ENCODE assay signal across 17 cellular contexts in genomic region chr11:33670250-33671011, GRCh38. TPM values are rescaled to one million over a fixed set of nuclear protein-coding genes. Genes with fewer than 3 reads are reported as not detected.
DNase-seq lines count a peak whose midpoint lies in the region; ATAC-seq and TF ChIP-seq lines count a peak whose summit lies in the region.
"Had no signal": no experiment of that assay in that cellular context is flagged by ENCODE, and none has a peak within 500 bp of the region (broad histone marks: within the 10 kb centered on the region; RNA-seq: fewer than 3 reads in every experiment).

No MANE protein-coding gene starts in this region.

- no peaks in the 10 kb centered on the region for H3F3A ChIP-seq in smooth muscle cell (ENCODE audit: low read depth)

- H3K4me3 ChIP-seq in RWPE2 (ENCODE audit: severe bottlenecking) (no peak overlapping the region), esophagus (ENCODE audit: low read depth in 1 of 2, low read length in 2 of 2) (no peak overlapping the region), smooth muscle cell (no peak overlapping the region), colonic mucosa (no peak overlapping the region)
- H3K4me3 ChIP-seq: left lung had no signal

- H3K9me3 ChIP-seq in RWPE2 (ENCODE audit: severe bottlenecking), result no peaks in the 10 kb centered on the region
- peaks cover 0 to 2% of the 10 kb centered on the region in 2 donors for H3K9me3 ChIP-seq in esophagus (ENCODE audit: control insufficient read depth in 2 of 2, insufficient read depth in 1 of 2, low read depth in 1 of 2, low read length in 1 of 2)
- no peaks in the 10 kb centered on the region for H3K9me3 ChIP-seq in smooth muscle cell (replicated peaks; ENCODE audit: low read depth)
- H3K9me3 ChIP-seq in colonic mucosa, result no peaks in the 10 kb centered on the region
- H3K9me3 ChIP-seq: left lung had no signal

- no peaks in the 10 kb centered on the region for H3K79me2 ChIP-seq in smooth muscle cell (ENCODE audit: low read depth)

- H3K36me3 Mint-ChIP-seq in activated T-cell treated with anti-CD3 and anti-CD28 coated beads, Interleukin-2, amount 50 U/mL, for 72 hours (ENCODE audit: insufficient read depth in 2 of 2), result no peaks in the 10 kb centered on the region
- H3K36me3 Mint-ChIP-seq: WTC11 had no signal

- no peaks in the 10 kb centered on the region for H3K36me3 ChIP-seq in RWPE2 (ENCODE audit: low read depth)
- peaks cover 0 to 2% of the 10 kb centered on the region in 2 donors for H3K36me3 ChIP-seq in esophagus (ENCODE audit: control insufficient read depth in 2 of 2, insufficient read depth in 2 of 2, low read length in 1 of 2)
- no peaks in the 10 kb centered on the region for H3K36me3 ChIP-seq in smooth muscle cell (ENCODE audit: low read depth)
- no peaks in the 10 kb centered on the region for H3K36me3 ChIP-seq in colonic mucosa
- H3K36me3 ChIP-seq: left lung had no signal

- H3K27me3 ChIP-seq in RWPE2 (ENCODE audit: insufficient read depth, poor library complexity, severe bottlenecking), result no peaks in the 10 kb centered on the region
- H3K27me3 ChIP-seq in esophagus (ENCODE audit: control insufficient read depth in 1 of 2, insufficient read depth in 2 of 2, low read length in 2 of 2), result no peaks in the 10 kb centered on the region
- no peaks in the 10 kb centered on the region for H3K27me3 ChIP-seq in smooth muscle cell (ENCODE audit: low read depth)
- no peaks in the 10 kb centered on the region for H3K27me3 ChIP-seq in colonic mucosa
- H3K27me3 ChIP-seq: left lung had no signal

- H3K4me1 Mint-ChIP-seq in activated T-cell treated with anti-CD3 and anti-CD28 coated beads, Interleukin-2, amount 50 U/mL, for 72 hours (ENCODE audit: low read depth), result peaks cover 15% of the 10 kb centered on the region

- no peak overlapping the region for H2AFZ ChIP-seq in smooth muscle cell (ENCODE audit: low read depth)

- no peaks in the 10 kb centered on the region for H4K20me1 ChIP-seq in smooth muscle cell (ENCODE audit: low read depth)

- H3K4me1 ChIP-seq in RWPE2 (ENCODE audit: insufficient read depth, poor library complexity, severe bottlenecking) (peaks cover 2% of the 10 kb centered on the region), esophagus (ENCODE audit: control insufficient read depth in 2 of 2, insufficient read depth in 2 of 2, low read length in 1 of 2) (peaks cover 3 to 16% of the 10 kb centered on the region in 2 donors), smooth muscle cell (ENCODE audit: low read depth) (no peaks in the 10 kb centered on the region), colonic mucosa (no peaks in the 10 kb centered on the region)
- H3K4me1 ChIP-seq: left lung had no signal

- peak; percentile 86 to 90 for ATAC-seq in activated T-cell treated with anti-CD3 and anti-CD28 coated beads, Interleukin-2, amount 50 U/mL, for 72 hours (replicated peaks in 1 of 2)
- ATAC-seq in RWPE2 (ENCODE audit: low read depth) (peak; percentile 55; the same call in 1 of the 3 replicates), HG02973 (IDR thresholded peaks at IDR 0.05; ENCODE audit: unreplicated experiment) (no peak), HG03342 (IDR thresholded peaks at IDR 0.05; ENCODE audit: unreplicated experiment) (no peak)
- ATAC-seq: left lung, WTC11 had no signal

- H3K27ac Mint-ChIP-seq in activated T-cell treated with anti-CD3 and anti-CD28 coated beads, Interleukin-2, amount 50 U/mL, for 72 hours, result no peak overlapping the region
- H3K27ac Mint-ChIP-seq: WTC11 had no signal

- TF ChIP-seq CTCF in RWPE2 (IDR thresholded peaks at IDR 0.05; ENCODE audit: poor library complexity, severe bottlenecking) (no peak), smooth muscle cell (IDR thresholded peaks at IDR 0.05; ENCODE audit: borderline replicate concordance, insufficient read depth, poor library complexity, severe bottlenecking) (no peak), colonic mucosa (IDR thresholded peaks at IDR 0.05) (no peak)

- no peak overlapping the region for H3K27ac ChIP-seq in RWPE2 (ENCODE audit: poor library complexity, severe bottlenecking)
- H3K27ac ChIP-seq in esophagus (ENCODE audit: low read depth in 2 of 2, low read length in 1 of 2), result peak overlapping the region; percentile 6 to 18
- H3K27ac ChIP-seq in smooth muscle cell (ENCODE audit: low read depth), result peak overlapping the region; percentile 65
- H3K27ac ChIP-seq in colonic mucosa, result no peak overlapping the region
- H3K27ac ChIP-seq: left lung had no signal

- intact Hi-C loops in colonic mucosa (cut with DNase I), result no loop called here

- DNase-seq in activated T-cell treated with anti-CD3 and anti-CD28 coated beads, Interleukin-2, amount 50 U/mL, for 72 hours, result peak; percentile 22 to 33
- DNase-seq in activated T-cell treated with anti-CD3 and anti-CD28 coated beads, Interleukin-2, amount 50 U/mL, for 1 hour, result no peak
- DNase-seq in RWPE2 (ENCODE audit: low spot score) (no peak), smooth muscle cell (lab: John Stamatoyannopoulos, UW; ENCODE audit: unreplicated experiment) (no peak), colonic mucosa (no peak)
- DNase-seq: activated gamma-delta T cell, cortex of kidney, DND-41, left lung, NCI-H446 treated with DMSO at 0.1 percent for 48 hours had no signal

- peak overlapping the region; percentile 31 for H3K4me2 ChIP-seq in smooth muscle cell

- no peak overlapping the region for H3K9ac ChIP-seq in smooth muscle cell (ENCODE audit: low read depth)
- H3K9ac ChIP-seq in colonic mucosa (ENCODE audit: low read depth in 2 of 2, low read length in 2 of 2), result no peak overlapping the region

- H3K4me3 Mint-ChIP-seq in activated T-cell treated with anti-CD3 and anti-CD28 coated beads, Interleukin-2, amount 50 U/mL, for 72 hours, result peak overlapping the region in 1 of 2 donors; percentile 52
- H3K4me3 Mint-ChIP-seq: WTC11 had no signal

- WGBS in esophagus, 2 donors, result 62 to 71% methylated on average over 5 of the region's 5 CpGs
- 38% methylated on average over 5 of the region's 5 CpGs for WGBS in smooth muscle cell (ENCODE audit: low lambda C conversion rate)

- peaks cover 26% of the 10 kb centered on the region for H3K27me3 Mint-ChIP-seq in activated T-cell treated with anti-CD3 and anti-CD28 coated beads, Interleukin-2, amount 50 U/mL, for 72 hours (ENCODE audit: low read depth)

- H3K9me3 Mint-ChIP-seq in activated T-cell treated with anti-CD3 and anti-CD28 coated beads, Interleukin-2, amount 50 U/mL, for 72 hours, result no peaks in the 10 kb centered on the region

RNA-seq across cellular contexts. Expression of gene C11orf91, which starts 30.2 kb away (rescaled TPM):
- total RNA-seq in activated T-cell treated with anti-CD3 and anti-CD28 coated beads, Interleukin-2, amount 50 U/mL, for 72 hours, result not detected
- under 1 TPM; 0.21 to 0.51 TPM for polyA plus RNA-seq in esophagus
- total RNA-seq in smooth muscle cell, result not detected in 2 replicates
- 0.57 and 0.91 TPM in 2 replicates for polyA plus RNA-seq in smooth muscle cell
- not detected for total RNA-seq in colonic mucosa
- total RNA-seq: urinary bladder had no signal
- polyA plus RNA-seq: AG04450, neural cell, urinary bladder had no signal

Comparison
In these comparisons a context has a peak if more than half of its experiments do, and no peak if none do; other contexts are left out.
1. DNase-seq: peak in activated T-cell treated with anti-CD3 and anti-CD28 coated beads, Interleukin-2, amount 50 U/mL, for 72 hours (2 of 2); none in activated T-cell treated with anti-CD3 and anti-CD28 coated beads, Interleukin-2, amount 50 U/mL, for 1 hour (single experiment), RWPE2 (single experiment), smooth muscle cell (single experiment) and colonic mucosa (single experiment).
2. ATAC-seq: peak in activated T-cell treated with anti-CD3 and anti-CD28 coated beads, Interleukin-2, amount 50 U/mL, for 72 hours (2 of 2) and RWPE2 (single experiment); none in HG02973 (single experiment) and HG03342 (single experiment).
3. H3K27ac ChIP-seq: peak in esophagus (2 of 2) and smooth muscle cell (single experiment); none in RWPE2 (single experiment) and colonic mucosa (single experiment).